Comparison of ENCODE assay signal across 1 cellular context in genomic region chr22:40479126-40479800, GRCh38.
TF ChIP-seq lines count a peak whose summit lies in the region.

No MANE protein-coding gene starts in this region.

TF ChIP-seq in WTC11, 78 proteins besides CTCF, POLR2A, EP300 and RAD21 (continued from another document):
- TF ChIP-seq E2F5 (CRISPR knock-in tag; IDR thresholded peaks at IDR 0.05): no peak
- TF ChIP-seq E2F4 (CRISPR knock-in tag; IDR thresholded peaks at IDR 0.05; ENCODE audit: borderline replicate concordance, low read depth): no peak
- TF ChIP-seq ZSCAN18 (CRISPR knock-in tag; IDR thresholded peaks at IDR 0.05): no peak
- TF ChIP-seq PREB (CRISPR knock-in tag; IDR thresholded peaks at IDR 0.05; ENCODE audit: borderline replicate concordance): no peak
- no peak for TF ChIP-seq ZNF532 (CRISPR knock-in tag; IDR thresholded peaks at IDR 0.05; ENCODE audit: borderline replicate concordance)
- TF ChIP-seq IRF1 (CRISPR knock-in tag; IDR thresholded peaks at IDR 0.05): no peak
- no peak for TF ChIP-seq ZNF396 (CRISPR knock-in tag; IDR thresholded peaks at IDR 0.05; ENCODE audit: borderline replicate concordance)
- TF ChIP-seq MLX (CRISPR knock-in tag; IDR thresholded peaks at IDR 0.05): no peak
- no peak for TF ChIP-seq ARID4B (CRISPR knock-in tag; IDR thresholded peaks at IDR 0.05; ENCODE audit: borderline replicate concordance)
- no peak for TF ChIP-seq OVOL2 (CRISPR knock-in tag; IDR thresholded peaks at IDR 0.05; ENCODE audit: borderline replicate concordance)
- TF ChIP-seq ZNF425 (CRISPR knock-in tag; conservative IDR thresholded peaks at IDR 0.05): no peak
- TF ChIP-seq RELA (CRISPR knock-in tag; IDR thresholded peaks at IDR 0.05; ENCODE audit: borderline replicate concordance): no peak
- no peak for TF ChIP-seq GRHL2 (CRISPR knock-in tag; IDR thresholded peaks at IDR 0.05; ENCODE audit: insufficient replicate concordance, severe bottlenecking)
- TF ChIP-seq SP1 (CRISPR knock-in tag; conservative IDR thresholded peaks at IDR 0.05): no peak
